8 cellular contexts compared by ENCODE assay signal in genomic region chr6:12008366-12009179, GRCh38. TPM values are rescaled to one million over a fixed set of nuclear protein-coding genes. Genes with fewer than 3 reads are reported as not detected.
DNase-seq lines count a peak whose midpoint lies in the region; ATAC-seq and TF ChIP-seq lines count a peak whose summit lies in the region.

No MANE protein-coding gene starts in this region.

- H3K23ac ChIP-seq in H9 (ENCODE audit: insufficient read length, low read depth, low read length) = no peak overlapping the region

- ATAC-seq in heart right ventricle (peak; percentile 35 to 57 (median 50)), upper lobe of right lung (peak; percentile 59)

- peak overlapping the region; percentile 89 to 98 for H3K4me3 Mint-ChIP-seq in H9

- no peaks in the 10 kb centered on the region for H3K79me2 ChIP-seq in H9 (ENCODE audit: insufficient read depth, low read length)

- no peaks in the 10 kb centered on the region for H3K79me1 ChIP-seq in H9 (ENCODE audit: insufficient read depth, low read depth, low read length, poor library complexity, severe bottlenecking)

- no peaks in the 10 kb centered on the region for H3K27me3 ChIP-seq in H9 (ENCODE audit: insufficient read depth, low read length)
- no peaks in the 10 kb centered on the region for H3K27me3 ChIP-seq in adipocyte (replicated peaks; ENCODE audit: control insufficient read depth, insufficient read depth, low read length)
- no peaks in the 10 kb centered on the region for H3K27me3 ChIP-seq in heart right ventricle
- no peaks in the 10 kb centered on the region for H3K27me3 ChIP-seq in upper lobe of right lung

- H4K8ac ChIP-seq in H9 (replicated peaks; ENCODE audit: insufficient read length, low read depth, low read length) = no peak overlapping the region

- no CpG with 5 or more reads among the region's 60 CpGs for WGBS in H9 (ENCODE audit: extremely low coverage, insufficient read length, low lambda C conversion rate)
- 1% methylated on average over 59 to 60 of the region's 60 CpGs for WGBS in heart right ventricle, 2 donors

- TF ChIP-seq CTCF in H9 (conservative IDR thresholded peaks at IDR 0.05) (no peak), heart right ventricle (IDR thresholded peaks at IDR 0.05) (no peak), upper lobe of right lung (IDR thresholded peaks at IDR 0.05) (no peak)

- peak overlapping the region; percentile 13 for H3K18ac ChIP-seq in H9 (ENCODE audit: insufficient read length, low read depth, low read length)

- no peak overlapping the region for H4K5ac ChIP-seq in H9 (ENCODE audit: insufficient read length, low read depth, low read length)

- H2BK20ac ChIP-seq in H9 (ENCODE audit: low read depth, low read length, poor library complexity, severe bottlenecking) = no peak overlapping the region

- no peak overlapping the region for H3K4ac ChIP-seq in H9 (ENCODE audit: low read depth, low read length)

- H2BK15ac ChIP-seq in H9 (ENCODE audit: low read depth, low read length) = no peak overlapping the region

- H3K14ac ChIP-seq in H9 (ENCODE audit: insufficient read depth, low read length) = peak overlapping the region; percentile 21

- H3K27ac Mint-ChIP-seq in H9 = peak overlapping the region; percentile 92 to 98 (median 93)

- no peak overlapping the region for H2BK5ac ChIP-seq in H9 (ENCODE audit: insufficient read length, low read length)

- H4K20me1 ChIP-seq in H9 (ENCODE audit: control insufficient read depth, insufficient read depth, insufficient read length) = no peaks in the 10 kb centered on the region

- H3K9me3 ChIP-seq in ES-I3 (ENCODE audit: control insufficient read depth, insufficient read depth, low read length) = no peaks in the 10 kb centered on the region
- H3K9me3 ChIP-seq in H9 (ENCODE audit: control insufficient read depth, low read depth, low read length) = no peaks in the 10 kb centered on the region
- no peaks in the 10 kb centered on the region for H3K9me3 ChIP-seq in adipocyte (ENCODE audit: control insufficient read depth, low read length)
- H3K9me3 ChIP-seq in heart right ventricle = no peaks in the 10 kb centered on the region
- H3K9me3 ChIP-seq in upper lobe of right lung = no peaks in the 10 kb centered on the region

- H3K9me3 Mint-ChIP-seq in H9 = no peaks in the 10 kb centered on the region; a peak in 1 of 5 replicates

- DNase-seq in H9 (peak; percentile 80), MV-4-11 (lab: John Stamatoyannopoulos, UW) (peak; percentile 42), SW480 (ENCODE audit: low spot score) (peak; percentile 82), adipocyte (ENCODE audit: low read depth) (peak; percentile 84), heart right ventricle (peak; percentile 88 to 89), posterior vena cava (ENCODE audit: low spot score) (peak; percentile 96), upper lobe of right lung (peak; percentile 95)

- no peak overlapping the region for H3T11ph ChIP-seq in H9 (ENCODE audit: low read length)

- peak overlapping the region; percentile 81 for H3K4me2 ChIP-seq in H9 (ENCODE audit: insufficient read depth, insufficient read length, low read length)

- H3K36me3 Mint-ChIP-seq in H9 (ENCODE audit: insufficient read depth in 1 of 3, low read depth in 3 of 3) = no peaks in the 10 kb centered on the region; a peak in 2 of 7 replicates

- H3K27ac ChIP-seq in H9 (ENCODE audit: insufficient read length, low read depth, low read length) (no peak overlapping the region), heart right ventricle (peak overlapping the region; percentile 89 to 98 (median 96)), upper lobe of right lung (peak overlapping the region; percentile 95)

- no peak overlapping the region for H2AK5ac ChIP-seq in H9 (ENCODE audit: insufficient read length, low read length)

- intact Hi-C loops in heart right ventricle (cut with DNase I) = loop anchor here in 3 of 10 donors (2.0 to 10.0 kb wide), 7 partner anchors 41 to 352 kb away; no protein-coding TSS in a partner anchor
- intact Hi-C loops in posterior vena cava (cut with DNase I) = no loop called here
- intact Hi-C loops in upper lobe of right lung (cut with DNase I) = no loop called here

- H3K4me1 Mint-ChIP-seq in H9 = peaks cover 24 to 25% of the 10 kb centered on the region in 2 experiments

- no peak overlapping the region for H2BK12ac ChIP-seq in H9 (ENCODE audit: insufficient read length, low read depth, low read length)

- H3K4me3 ChIP-seq in adipocyte (ENCODE audit: low read length) = peak overlapping the region; percentile 84
- H3K4me3 ChIP-seq in heart right ventricle = peak overlapping the region; percentile 32 to 92 (median 73)
- H3K4me3 ChIP-seq in upper lobe of right lung = peak overlapping the region; percentile 75

- H4K91ac ChIP-seq in H9 (ENCODE audit: insufficient read length, low read depth, low read length) = no peak overlapping the region

- peaks cover 7% of the 10 kb centered on the region; the same call in 1 of the 2 replicates for H3K4me1 ChIP-seq in ES-I3 (ENCODE audit: insufficient read depth, low read length)
- no peaks in the 10 kb centered on the region; the same call in 1 of the 2 replicates for H3K4me1 ChIP-seq in H9 (ENCODE audit: insufficient read depth, low read length)
- H3K4me1 ChIP-seq in adipocyte (ENCODE audit: control insufficient read depth, insufficient read depth, low read length) = peaks cover 24% of the 10 kb centered on the region
- peaks cover 4 to 30% (median 24%) of the 10 kb centered on the region in 9 donors for H3K4me1 ChIP-seq in heart right ventricle
- H3K4me1 ChIP-seq in upper lobe of right lung = peaks cover 26% of the 10 kb centered on the region

- H3K36me3 ChIP-seq in ES-I3 (ENCODE audit: insufficient read depth, low read length) = no peaks in the 10 kb centered on the region
- no peaks in the 10 kb centered on the region for H3K36me3 ChIP-seq in adipocyte (ENCODE audit: control insufficient read depth, insufficient read depth, low read length, severe bottlenecking)
- H3K36me3 ChIP-seq in heart right ventricle = no peaks in the 10 kb centered on the region
- H3K36me3 ChIP-seq in upper lobe of right lung = no peaks in the 10 kb centered on the region

- H3K56ac ChIP-seq in H9 (ENCODE audit: insufficient read length, low read depth, low read length) = no peak overlapping the region

- H3K9ac ChIP-seq in ES-I3 (ENCODE audit: low read depth, low read length) = peak overlapping the region; percentile 90
- peak overlapping the region; percentile 57 for H3K9ac ChIP-seq in H9 (ENCODE audit: extremely low read depth, insufficient read length, low read length)
- H3K9ac ChIP-seq in adipocyte (ENCODE audit: low read length) = peak overlapping the region; percentile 88

- H2BK120ac ChIP-seq in H9 (ENCODE audit: low read depth, low read length, poor library complexity, severe bottlenecking) = no peak overlapping the region

- peaks cover 13% of the 10 kb centered on the region for H3K23me2 ChIP-seq in H9 (ENCODE audit: insufficient read length, low read depth, low read length, poor library complexity, severe bottlenecking)

- no peak overlapping the region for H2AFZ ChIP-seq in H9 (ENCODE audit: low read length)

- no peaks in the 10 kb centered on the region for H3K27me3 Mint-ChIP-seq in H9 (ENCODE audit: low read depth)

RNA-seq across cellular contexts. Expression of gene HIVEP1, which starts 3.5 kb away (rescaled TPM):
- 36.5 and 44.2 TPM in 2 replicates for total RNA-seq in H9 (2021)
- 10 to 100 TPM; 10.3 to 20.9 (median 14.1) TPM for total RNA-seq in heart right ventricle
- polyA plus RNA-seq in heart right ventricle = 1 to 10 TPM; 3.4 to 3.5 TPM
- total RNA-seq in posterior vena cava = 10 to 100 TPM; 29.0 to 35.2 TPM
- 25.7 TPM for total RNA-seq in upper lobe of right lung

Comparison
In these comparisons a context has a peak if more than half of its experiments do, and no peak if none do; other contexts are left out.
1. DNase-seq: peak in every context shown above with its lines; median percentile 96 in posterior vena cava; 95 in upper lobe of right lung; 88 in heart right ventricle; 84 in adipocyte; 82 in SW480; 80 in H9; 42 in MV-4-11.